In the genomic region with DNA sequence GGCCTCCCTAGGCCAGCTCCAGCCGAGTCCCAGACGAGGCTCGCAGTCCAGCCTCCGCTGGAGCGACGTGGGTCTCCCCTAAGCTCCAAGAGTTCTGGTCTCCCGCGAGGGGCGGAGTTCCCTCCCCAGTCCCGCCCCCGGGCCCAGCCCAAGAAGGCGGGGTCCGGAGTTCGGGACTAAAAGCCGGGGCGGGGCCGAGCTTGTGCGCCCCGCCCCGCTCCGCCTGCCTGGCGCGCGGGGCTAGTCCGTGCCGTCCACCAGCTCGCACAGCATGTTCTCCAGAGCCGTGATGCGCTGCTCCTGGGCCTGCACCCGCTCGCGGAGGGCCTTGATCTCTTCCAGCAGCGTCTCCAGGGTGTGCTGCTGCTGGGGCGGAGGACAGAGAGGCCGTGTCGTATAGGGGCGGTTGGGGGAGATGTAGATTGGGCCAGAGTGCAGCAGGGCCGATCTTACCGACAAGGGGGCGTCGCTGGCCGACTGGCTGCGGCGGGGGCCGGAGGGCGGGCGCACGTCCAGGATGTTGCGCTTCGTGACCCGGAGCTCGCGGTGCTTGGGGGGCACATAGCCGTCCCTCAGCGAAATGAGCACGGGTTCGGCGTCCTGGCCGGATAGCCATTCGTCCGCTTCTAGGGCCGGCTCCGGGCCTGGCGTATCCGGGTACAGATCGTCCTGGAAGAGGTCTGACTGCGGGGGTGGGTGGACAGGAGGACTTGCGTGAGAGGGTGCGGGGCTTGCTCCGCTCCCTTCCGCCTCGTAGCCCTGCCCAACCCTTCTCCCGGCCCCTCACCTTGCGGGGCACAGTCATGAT, we compare ENCODE assay signal across 8 cellular contexts. TPM values are rescaled to one million over a fixed set of nuclear protein-coding genes. Genes with fewer than 3 reads are reported as not detected.
A peak's percentile ranks its signal among the peaks of the same experiment; 100 is the strongest.
DNase-seq lines count a peak whose midpoint lies in the region; ATAC-seq and TF ChIP-seq lines count a peak whose summit lies in the region.

No MANE protein-coding gene starts in this region.

- 0 out of 2 replicates have a peak, but pooled peaks cover 10% of the 10 kb centered on the region for H4K20me1 ChIP-seq in OCI-LY7 (ENCODE audit: insufficient read depth, low read length)

- peaks cover 9 to 48% (median 36%) of the 10 kb centered on the region in 7 donors for H3K4me1 Mint-ChIP-seq in naive thymus-derived CD4-positive, alpha-beta T cell
- H3K4me1 Mint-ChIP-seq in stimulated activated memory B cell treated with anti-CD40 and anti-IgM and Interleukin-4, amounts not matched to agents 10 μg/mL and 1 μg/mL and 100 μg/mL, for 72 hours = peaks cover 49% of the 10 kb centered on the region

- no peaks in the 10 kb centered on the region for H3K9me3 Mint-ChIP-seq in naive thymus-derived CD4-positive, alpha-beta T cell
- H3K9me3 Mint-ChIP-seq in stimulated activated memory B cell treated with anti-CD40 and anti-IgM and Interleukin-4, amounts not matched to agents 10 μg/mL and 1 μg/mL and 100 μg/mL, for 72 hours = no peaks in the 10 kb centered on the region

- ATAC-seq in HG02981 (IDR thresholded peaks at IDR 0.05; ENCODE audit: unreplicated experiment) (peak; percentile 52), GM21515 (IDR thresholded peaks at IDR 0.05; ENCODE audit: unreplicated experiment) (no peak)
- peak; percentile 76 for ATAC-seq in naive thymus-derived CD4-positive, alpha-beta T cell
- ATAC-seq in stimulated activated memory B cell treated with anti-CD40 and anti-IgM and Interleukin-4, amounts not matched to agents 10 μg/mL and 1 μg/mL and 100 μg/mL, for 72 hours = peak; percentile 85

- TF ChIP-seq CTCF in OCI-LY7 (conservative IDR thresholded peaks at IDR 0.05; ENCODE audit: low read length) (no peak), fibroblast of mammary gland (conservative IDR thresholded peaks at IDR 0.05; ENCODE audit: control insufficient read depth, insufficient read depth, low read depth, low read length) (no peak)

- POLR2A ChIA-PET in OCI-LY7 (lab: Charles Lee) = interaction anchor here (0.5 to 0.9 kb wide), 3 partner anchors 8 to 475 kb away, joined by 3 read pairs; no protein-coding TSS in a partner anchor
- POLR2A ChIA-PET in naive thymus-derived CD4-positive, alpha-beta T cell (lab: Charles Lee) = interaction anchor here (0.9 to 7.2 kb wide), 13 partner anchors 9 to 664 kb away, joined by 3 to 59 read pairs (median 4); a partner anchor contains a TSS

- H3K36me3 Mint-ChIP-seq in naive thymus-derived CD4-positive, alpha-beta T cell = no peaks in the 10 kb centered on the region
- H3K36me3 Mint-ChIP-seq in stimulated activated memory B cell treated with anti-CD40 and anti-IgM and Interleukin-4, amounts not matched to agents 10 μg/mL and 1 μg/mL and 100 μg/mL, for 72 hours = no peaks in the 10 kb centered on the region

- peaks cover 43% of the 10 kb centered on the region for H3K4me1 ChIP-seq in OCI-LY7 (ENCODE audit: insufficient read depth, low read length, poor library complexity, severe bottlenecking)
- peaks cover 34 to 37% of the 10 kb centered on the region in 2 donors for H3K4me1 ChIP-seq in naive thymus-derived CD4-positive, alpha-beta T cell (ENCODE audit: control insufficient read depth in 2 of 2, insufficient read depth in 2 of 2, low read length in 2 of 2)

- H3K4me3 Mint-ChIP-seq in naive thymus-derived CD4-positive, alpha-beta T cell = peak overlapping the region; percentile 78 to 93 (median 88)
- H3K4me3 Mint-ChIP-seq in stimulated activated memory B cell treated with anti-CD40 and anti-IgM and Interleukin-4, amounts not matched to agents 10 μg/mL and 1 μg/mL and 100 μg/mL, for 72 hours = peak overlapping the region; percentile 86

- no peaks in the 10 kb centered on the region for H3K27me3 ChIP-seq in naive thymus-derived CD4-positive, alpha-beta T cell (ENCODE audit: control insufficient read depth in 2 of 2, insufficient read depth in 2 of 2, low read length in 2 of 2)

- CTCF ChIA-PET in OCI-LY7 (lab: Charles Lee; ENCODE audit: unreplicated experiment) = interaction anchor here (0.6 kb wide), 1 partner anchor 9 kb away, joined by 3 read pairs; no protein-coding TSS in a partner anchor
- CTCF ChIA-PET in naive thymus-derived CD4-positive, alpha-beta T cell (lab: Charles Lee) = interaction anchor here (0.5 to 6.4 kb wide), 14 partner anchors 9 to 704 kb away, joined by 3 to 56 read pairs (median 8); a partner anchor contains a TSS

- intact Hi-C loops in OCI-LY7 (cut with micrococcal nuclease; ENCODE audit: unreplicated experiment) = loop anchor here (5.0 kb wide), 3 partner anchors 33 to 477 kb away; no protein-coding TSS in a partner anchor
- intact Hi-C loops in naive thymus-derived CD4-positive, alpha-beta T cell (cut with micrococcal nuclease) = loop anchor here (1.0 to 10.0 kb wide), 8 partner anchors 26 to 499 kb away; a partner anchor contains a TSS

- DNase-seq in OCI-LY7 (ENCODE audit: low spot score) (peak; percentile 85), fibroblast of mammary gland (ENCODE audit: low read depth) (peak; percentile 80)
- DNase-seq in activated effector memory CD4-positive, alpha-beta T cell treated with Interleukin-2 at 50 U/mL for 16 hours = peak; percentile 85
- peak; percentile 64 to 91 (median 79) for DNase-seq in naive thymus-derived CD4-positive, alpha-beta T cell

- H3K27ac Mint-ChIP-seq in naive thymus-derived CD4-positive, alpha-beta T cell = peak overlapping the region in 8 of 9 donors; percentile 17 to 94 (median 83)
- H3K27ac Mint-ChIP-seq in stimulated activated memory B cell treated with anti-CD40 and anti-IgM and Interleukin-4, amounts not matched to agents 10 μg/mL and 1 μg/mL and 100 μg/mL, for 72 hours = peak overlapping the region; percentile 55

- BruUV-seq in OCI-LY7 (replicated peaks; lab: Mats Ljungman, UMichigan) = no TSS peak

- peak overlapping the region; percentile 28; the same call in 1 of the 2 replicates for H3K4me3 ChIP-seq in GM08714 (ENCODE audit: low read length)
- peak overlapping the region; percentile 50 for H3K4me3 ChIP-seq in OCI-LY7 (ENCODE audit: low read depth, low read length, poor library complexity, severe bottlenecking)
- H3K4me3 ChIP-seq in fibroblast of mammary gland (ENCODE audit: control insufficient read depth, low read depth, low read length) = peak overlapping the region; percentile 27
- H3K4me3 ChIP-seq in naive thymus-derived CD4-positive, alpha-beta T cell (ENCODE audit: low read length) = peak overlapping the region; percentile 80

- H3K9me3 ChIP-seq in OCI-LY7 (ENCODE audit: low read length) = no peaks in the 10 kb centered on the region
- H3K9me3 ChIP-seq in naive thymus-derived CD4-positive, alpha-beta T cell (ENCODE audit: control insufficient read depth in 2 of 3, low read length in 3 of 3) = no peaks in the 10 kb centered on the region

- H3K27me3 Mint-ChIP-seq in naive thymus-derived CD4-positive, alpha-beta T cell = peaks cover 0 to 18% (median 0%) of the 10 kb centered on the region in 5 donors
- H3K27me3 Mint-ChIP-seq in stimulated activated memory B cell treated with anti-CD40 and anti-IgM and Interleukin-4, amounts not matched to agents 10 μg/mL and 1 μg/mL and 100 μg/mL, for 72 hours = peaks cover 11% of the 10 kb centered on the region

- H3K27ac ChIP-seq in OCI-LY7 (ENCODE audit: low read depth, low read length, poor library complexity, severe bottlenecking) = no peak overlapping the region
- no peak overlapping the region for H3K27ac ChIP-seq in naive thymus-derived CD4-positive, alpha-beta T cell (ENCODE audit: low read depth, low read length)

- H3K36me3 ChIP-seq in OCI-LY7 (ENCODE audit: insufficient read depth, low read length) = 0 out of 2 replicates have a peak, but pooled peaks cover 5% of the 10 kb centered on the region
- H3K36me3 ChIP-seq in naive thymus-derived CD4-positive, alpha-beta T cell (ENCODE audit: control insufficient read depth in 2 of 3, insufficient read depth in 3 of 3, low read length in 3 of 3) = no peaks in the 10 kb centered on the region

- H3K4me2 ChIP-seq in OCI-LY7 (ENCODE audit: low read length) = peak overlapping the region; percentile 86

- H2AFZ ChIP-seq in OCI-LY7 (ENCODE audit: low read length) = no peak overlapping the region

- no peaks in the 10 kb centered on the region for H3K79me2 ChIP-seq in OCI-LY7 (ENCODE audit: insufficient read depth, low read depth, low read length)

- no peaks in the 10 kb centered on the region for H3K9me2 ChIP-seq in OCI-LY7 (ENCODE audit: insufficient read depth, low read length)

RNA-seq across cellular contexts. Expression of a gene that starts 7.0 kb away (rescaled TPM):
- 3.9 and 5.9 TPM in 2 replicates for total RNA-seq in OCI-LY7 (2014; rRNA removed; shearing (Covaris generic))
- 6.2 and 7.5 TPM in 2 replicates for total RNA-seq in OCI-LY7 (2022)
- total RNA-seq in naive thymus-derived CD4-positive, alpha-beta T cell = 1 to 10 TPM; 1.4 to 3.1 (median 1.7) TPM
- under 1 TPM; 0.15 to 0.35 TPM for polyA plus RNA-seq in naive thymus-derived CD4-positive, alpha-beta T cell

RNA-seq across cellular contexts. Expression of a gene that starts 22.8 kb away (rescaled TPM):
- total RNA-seq in OCI-LY7 (2014; rRNA removed; shearing (Covaris generic)) = 17.8 and 22.8 TPM in 2 replicates
- total RNA-seq in OCI-LY7 (2022) = 30.5 and 32.8 TPM in 2 replicates
- 1 to 10 TPM in 3 of 5 experiments, under 1 TPM in 2; 0.70 to 9.8 (median 1.5) TPM for total RNA-seq in naive thymus-derived CD4-positive, alpha-beta T cell
- under 1 TPM in 1 of 2 donors, not detected in 1; 0.51 TPM for polyA plus RNA-seq in naive thymus-derived CD4-positive, alpha-beta T cell

RNA-seq across cellular contexts. Expression of a gene that starts 26.2 kb away (rescaled TPM):
- 38.8 and 44.3 TPM in 2 replicates for total RNA-seq in OCI-LY7 (2014; rRNA removed; shearing (Covaris generic))
- total RNA-seq in OCI-LY7 (2022) = 60.2 and 69.6 TPM in 2 replicates
- 10 to 100 TPM; 42.5 to 76.3 (median 62.4) TPM for total RNA-seq in naive thymus-derived CD4-positive, alpha-beta T cell
- polyA plus RNA-seq in naive thymus-derived CD4-positive, alpha-beta T cell = 10 to 100 TPM in 1 of 2 donors, 1 to 10 TPM in 1; 6.8 to 20.0 TPM

RNA-seq across cellular contexts. Expression of a gene that starts 47.2 kb away (rescaled TPM):
- 27.5 and 30.9 TPM in 2 replicates for total RNA-seq in OCI-LY7 (2014; rRNA removed; shearing (Covaris generic))
- total RNA-seq in OCI-LY7 (2022) = 20.8 and 26.5 TPM in 2 replicates
- 10 to 100 TPM; 61.6 to 87.5 (median 62.8) TPM for total RNA-seq in naive thymus-derived CD4-positive, alpha-beta T cell
- 10 to 100 TPM; 19.3 to 26.8 TPM for polyA plus RNA-seq in naive thymus-derived CD4-positive, alpha-beta T cell

RNA-seq across cellular contexts. Expression of a gene that starts 48.9 kb away (rescaled TPM):
- total RNA-seq in OCI-LY7 (2014; rRNA removed; shearing (Covaris generic)) = 7.7 and 8.5 TPM in 2 replicates
- 13.9 and 15.3 TPM in 2 replicates for total RNA-seq in OCI-LY7 (2022)
- 10 to 100 TPM in 2 of 5 experiments, 1 to 10 TPM in 3; 8.6 to 17.6 (median 10.0) TPM for total RNA-seq in naive thymus-derived CD4-positive, alpha-beta T cell
- polyA plus RNA-seq in naive thymus-derived CD4-positive, alpha-beta T cell = 1 to 10 TPM; 3.1 to 5.3 TPM

Comparison
In these comparisons a context has a peak if more than half of its experiments do, and no peak if none do; other contexts are left out.
1. H3K4me3 ChIP-seq: peak in every context shown above with its lines; median percentile 80 in naive thymus-derived CD4-positive, alpha-beta T cell; 50 in OCI-LY7; 28 in GM08714; 27 in fibroblast of mammary gland.